Comparison of ENCODE assay signal across 9 cellular contexts in the genomic region with DNA sequence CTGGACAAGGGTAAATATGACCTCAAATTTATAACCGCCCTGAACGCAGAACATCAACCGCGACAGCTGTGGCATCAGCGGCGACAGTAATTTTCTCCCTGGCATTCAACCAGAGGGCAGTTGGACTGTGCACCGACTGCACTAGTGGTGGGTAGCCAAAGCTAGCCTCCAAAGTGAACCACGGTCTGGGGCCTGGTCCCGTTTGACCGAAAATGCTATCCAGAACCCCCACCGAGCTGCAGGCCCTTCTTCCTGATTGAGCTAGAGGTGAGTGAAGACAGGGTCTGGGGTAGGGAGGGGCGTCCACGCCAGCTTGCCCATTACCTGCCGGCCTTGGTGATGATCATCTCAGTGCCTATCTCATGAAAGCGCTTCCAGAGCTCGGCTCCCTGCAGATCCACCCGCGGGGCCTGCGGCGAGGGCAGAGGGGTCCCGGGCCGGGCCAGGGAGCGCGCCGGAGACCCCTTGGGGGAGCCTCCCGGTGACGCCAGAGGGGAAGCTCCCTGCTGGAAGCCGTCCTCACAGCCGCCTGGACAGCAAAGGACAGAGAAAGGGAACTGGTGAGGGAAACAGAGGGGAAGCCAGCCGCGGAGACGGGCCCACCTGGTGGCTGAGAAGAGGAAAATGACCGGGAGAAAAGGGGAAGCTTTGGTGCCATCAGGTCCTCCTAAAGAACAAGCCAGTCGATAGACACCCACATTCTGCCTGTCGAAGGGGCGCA. TPM values are rescaled to one million over a fixed set of nuclear protein-coding genes. Genes with fewer than 3 reads are reported as not detected.
DNase-seq lines count a peak whose midpoint lies in the region; ATAC-seq lines count a peak whose summit lies in the region.
"Had no signal": no experiment of that assay in that cellular context is flagged by ENCODE, and none has a peak within 500 bp of the region (broad histone marks: within the 10 kb centered on the region; RNA-seq: fewer than 3 reads in every experiment).

No MANE protein-coding gene starts in this region.

- no peak overlapping the region for H2BK15ac ChIP-seq in neuronal stem cell (ENCODE audit: low read length)

- H3K9ac ChIP-seq in NT2/D1 (ENCODE audit: insufficient read length, low read depth) (peak overlapping the region; percentile 10), neuronal stem cell (ENCODE audit: low read depth, low read length, poor library complexity) (no peak overlapping the region)

- H3K14ac ChIP-seq in neuronal stem cell (ENCODE audit: low read length), result peak overlapping the region; percentile 56

- H3K9me3 ChIP-seq in NT2/D1 (ENCODE audit: insufficient read depth, low read length) (no peaks in the 10 kb centered on the region), neuronal stem cell (replicated peaks in 1 of 2; ENCODE audit: control insufficient read depth in 2 of 2, insufficient read depth in 1 of 2, low read depth in 1 of 2, low read length in 2 of 2) (peaks cover 3 to 7% of the 10 kb centered on the region in 2 donors)

- H2BK12ac ChIP-seq in neuronal stem cell (ENCODE audit: low read length), result no peak overlapping the region

- H3K4me3 ChIP-seq in NT2/D1 (ENCODE audit: insufficient read length, low read depth) (peak overlapping the region; percentile 50), neuronal stem cell (ENCODE audit: low read length in 2 of 2) (no peak overlapping the region)

- H3K4me2 ChIP-seq in neuronal stem cell (ENCODE audit: insufficient read depth, low read length, poor library complexity, severe bottlenecking), result peak overlapping the region; percentile 33

- no peak overlapping the region for H4K91ac ChIP-seq in neuronal stem cell (ENCODE audit: low read depth, low read length, poor library complexity)

- peak overlapping the region; percentile 85 for H3K18ac ChIP-seq in neuronal stem cell (ENCODE audit: low read length)

- no peak overlapping the region for H2AK5ac ChIP-seq in neuronal stem cell (ENCODE audit: low read depth, low read length)

- H3K36me3 ChIP-seq in NT2/D1 (ENCODE audit: insufficient read depth, insufficient read length, low read length) (no peaks in the 10 kb centered on the region), neuronal stem cell (replicated peaks in 1 of 2; ENCODE audit: control insufficient read depth in 2 of 2, insufficient read depth in 2 of 2, low read length in 2 of 2) (no peaks in the 10 kb centered on the region)

- H2BK120ac ChIP-seq in neuronal stem cell (ENCODE audit: low read depth, low read length), result no peak overlapping the region

- no peak overlapping the region for H3K4ac ChIP-seq in neuronal stem cell (ENCODE audit: low read length)

- H3K4me1 ChIP-seq in NT2/D1 (ENCODE audit: insufficient read depth, insufficient read length) (peaks cover 5% of the 10 kb centered on the region), neuronal stem cell (ENCODE audit: control insufficient read depth in 2 of 2, insufficient read depth in 1 of 2, low read depth in 1 of 2, low read length in 2 of 2) (peaks cover 0 to 6% of the 10 kb centered on the region in 2 donors)

- DNase-seq in COR-L47 (lab: John Stamatoyannopoulos, UW) (peak; percentile 16), NT2/D1 (ENCODE audit: low read depth, low spot score) (no peak), fibroblast of gingiva (ENCODE audit: low read depth) (peak; percentile 60), neuronal stem cell (ENCODE audit: low spot score) (no peak), RPMI8226 (no peak)
- DNase-seq: GF-D8 had no signal

- H3K79me1 ChIP-seq in neuronal stem cell (ENCODE audit: low read depth, low read length), result no peaks in the 10 kb centered on the region

- ATAC-seq in HG03354 (IDR thresholded peaks at IDR 0.05; ENCODE audit: poor library complexity, severe bottlenecking, unreplicated experiment) (no peak), GM18502 (IDR thresholded peaks at IDR 0.05; ENCODE audit: poor library complexity, unreplicated experiment) (no peak), HG02623 (IDR thresholded peaks at IDR 0.05; ENCODE audit: unreplicated experiment) (no peak)

- no peak overlapping the region for H3K27ac ChIP-seq in neuronal stem cell (replicated peaks; ENCODE audit: low read length)

- peak overlapping the region; percentile 80 for H3K23ac ChIP-seq in neuronal stem cell (ENCODE audit: low read depth, low read length, poor library complexity)

- no peak overlapping the region for H2BK5ac ChIP-seq in neuronal stem cell (ENCODE audit: low read length)

- H2AFZ ChIP-seq in neuronal stem cell (ENCODE audit: low read length), result no peak overlapping the region

- no CpG with 5 or more reads among the region's 36 CpGs for WGBS in neuronal stem cell (ENCODE audit: extremely low coverage in 2 of 2, insufficient read length in 2 of 2, insufficient replicate concordance in 1 of 2), 2 donors

- H4K8ac ChIP-seq in neuronal stem cell (ENCODE audit: low read depth, low read length), result no peak overlapping the region

- H3K27me3 ChIP-seq in NT2/D1 (ENCODE audit: insufficient read depth, insufficient read length), result peaks cover 67% of the 10 kb centered on the region
- peaks cover 34 to 79% (median 52%) of the 10 kb centered on the region in 3 experiments for H3K27me3 ChIP-seq in neuronal stem cell (ENCODE audit: control insufficient read depth in 3 of 3, insufficient read depth in 3 of 3, low read depth in 1 of 3, low read length in 3 of 3)

RNA-seq across cellular contexts. Expression of gene TBX18, which starts 2.0 kb away (rescaled TPM):
- not detected for polyA plus RNA-seq in neuronal stem cell (2013, experiment 1 of 2)
- polyA plus RNA-seq in neuronal stem cell (2013, experiment 2 of 2), result not detected

Comparison
In these comparisons a context has a peak if more than half of its experiments do, and no peak if none do; other contexts are left out.
1. DNase-seq: peak in COR-L47 (single experiment) and fibroblast of gingiva (single experiment); none in NT2/D1 (single experiment), neuronal stem cell (single experiment) and RPMI8226 (single experiment).